Comparison of ENCODE assay signal across 1 cellular context in the genomic region with DNA sequence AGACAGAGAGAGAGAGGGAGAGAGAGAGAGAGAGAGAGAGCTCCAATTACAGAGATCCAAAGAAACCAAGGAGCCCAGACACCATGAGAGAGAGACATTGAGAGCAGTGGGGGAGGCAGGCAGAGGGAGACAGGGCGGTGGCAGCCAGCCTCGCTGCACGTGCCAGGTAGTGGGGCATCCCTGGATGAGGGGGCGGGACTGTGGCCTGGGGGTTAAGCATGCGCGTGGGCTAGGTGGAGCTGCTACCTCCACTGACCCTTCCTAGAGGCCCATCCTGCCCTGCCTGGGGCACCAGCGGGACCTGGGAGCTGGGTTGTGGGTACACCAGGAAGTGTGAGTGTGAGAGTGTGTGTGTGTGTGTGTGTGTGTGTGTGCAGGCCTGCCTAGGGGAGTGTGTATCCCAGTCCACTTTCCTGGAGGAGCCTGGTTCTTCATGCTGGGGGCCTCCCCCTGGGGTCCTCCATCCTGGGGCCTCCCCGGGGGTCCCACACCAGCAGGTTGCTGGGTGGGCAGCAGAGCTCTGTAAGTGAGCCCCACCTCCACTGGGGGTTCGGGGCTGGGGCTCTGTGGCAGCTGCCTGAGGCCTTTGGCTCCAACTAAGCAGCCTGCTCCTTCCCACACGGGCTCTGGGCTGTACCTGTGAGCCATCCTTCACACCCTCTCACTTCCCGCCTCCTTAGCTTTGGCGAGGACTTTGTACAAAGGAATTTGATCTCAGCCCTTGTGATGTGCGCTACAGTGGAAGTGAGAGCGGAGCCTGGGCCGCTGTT.
TF ChIP-seq lines count a peak whose summit lies in the region.

No MANE protein-coding gene starts in this region.

TF ChIP-seq in H1, 55 proteins besides CTCF, POLR2A, EP300 and RAD21 (continued from another document):
- TF ChIP-seq CEBPB (IDR thresholded peaks at IDR 0.05; ENCODE audit: low read depth, low read length) (no peak), ZNF274 (IDR thresholded peaks at IDR 0.05; ENCODE audit: borderline replicate concordance, extremely low read depth, low read length) (no peak), CBX5 (IDR thresholded peaks at IDR 0.05; ENCODE audit: low read depth, low read length) (no peak)
